In genomic region chr10:8054498-8055407, GRCh38 we compare ENCODE assay signal across 8 cellular contexts. TPM values are rescaled to one million over a fixed set of nuclear protein-coding genes. Genes with fewer than 3 reads are reported as not detected.
A peak's percentile ranks its signal among the peaks of the same experiment; 100 is the strongest.
DNase-seq lines count a peak whose midpoint lies in the region; ATAC-seq and TF ChIP-seq lines count a peak whose summit lies in the region.

GATA3 (plus strand) TSS chr10:8054688; CDS start chr10:8055656, 968 bp downstream.

- H2AFZ ChIP-seq in mesenchymal stem cell (ENCODE audit: low read depth, low read length), result peak within 1 kb of the TSS; percentile 52

- H3K4ac ChIP-seq in mesenchymal stem cell (ENCODE audit: low read depth in 1 of 2, low read length in 2 of 2), result peak within 1 kb of the TSS; percentile 71 to 75

- DNase-seq in NK-92 treated with Interleukin-12 subunit alpha and Interleukin-12 subunit beta, amount 100 ng/mL, for 24 hours (lab: John Stamatoyannopoulos, UW), result peak; percentile 64
- no peak for DNase-seq in NK-92 (lab: John Stamatoyannopoulos, UW; ENCODE audit: unreplicated experiment)
- DNase-seq in activated CD4-positive, CD25-positive, alpha-beta regulatory T cell (lab: John Stamatoyannopoulos, UW), result peak; percentile 39 to 68 (median 60)
- DNase-seq in choroid plexus epithelial cell (ENCODE audit: low read depth), result no peak
- peak; percentile 92 for DNase-seq in mesenchymal stem cell
- no peak for DNase-seq in HEK293T (ENCODE audit: extremely low spot score)

- H3K4me2 ChIP-seq in mesenchymal stem cell (ENCODE audit: low read length, poor library complexity, severe bottlenecking), result peak within 1 kb of the TSS; percentile 73

- H3K4me1 Mint-ChIP-seq in stimulated activated memory B cell treated with anti-CD40 and anti-IgM and Interleukin-4, amounts not matched to agents 10 μg/mL and 1 μg/mL and 100 μg/mL, for 72 hours, result peaks cover 45% of the 10 kb centered on the region

- peaks cover 41% of the 10 kb centered on the region for H3K4me1 ChIP-seq in mesenchymal stem cell (ENCODE audit: control insufficient read depth, insufficient read depth, low read depth, low read length)

- no peaks in the 10 kb centered on the region for H3K9me3 Mint-ChIP-seq in stimulated activated memory B cell treated with anti-CD40 and anti-IgM and Interleukin-4, amounts not matched to agents 10 μg/mL and 1 μg/mL and 100 μg/mL, for 72 hours

- no peaks in the 10 kb centered on the region for H3K36me3 Mint-ChIP-seq in stimulated activated memory B cell treated with anti-CD40 and anti-IgM and Interleukin-4, amounts not matched to agents 10 μg/mL and 1 μg/mL and 100 μg/mL, for 72 hours

- peak within 1 kb of the TSS; percentile 11 to 68 for H2BK12ac ChIP-seq in mesenchymal stem cell (ENCODE audit: low read length in 2 of 2)

- TF ChIP-seq CTCF in choroid plexus epithelial cell (conservative IDR thresholded peaks at IDR 0.05; ENCODE audit: low read depth, low read length), result no peak

- no peak within 1 kb of the TSS for H3K27ac ChIP-seq in mesenchymal stem cell (ENCODE audit: low read length, poor library complexity, severe bottlenecking)

- no peaks in the 10 kb centered on the region for H3K9me3 ChIP-seq in mesenchymal stem cell (ENCODE audit: control insufficient read depth, low read length)

- no peak within 1 kb of the TSS for H2AK5ac ChIP-seq in mesenchymal stem cell (ENCODE audit: low read length, severe bottlenecking)

- no peak within 1 kb of the TSS for H2BK15ac ChIP-seq in mesenchymal stem cell (ENCODE audit: low read depth, poor library complexity, severe bottlenecking)

- peak within 1 kb of the TSS; percentile 37 for H3K4me3 ChIP-seq in choroid plexus epithelial cell (ENCODE audit: low read depth, low read length)
- H3K4me3 ChIP-seq in mesenchymal stem cell (ENCODE audit: insufficient read depth in 1 of 2, low read depth in 1 of 2, low read length in 2 of 2), result peak within 1 kb of the TSS; percentile 28 to 70

- POLR2A ChIA-PET in HEK293T (lab: Yijun Ruan, JAX), result no interaction called here

- H3K36me3 ChIP-seq in mesenchymal stem cell (ENCODE audit: control insufficient read depth in 1 of 2, insufficient read depth in 2 of 2, low read depth in 1 of 2, low read length in 2 of 2), result peaks cover 0 to 3% of the 10 kb centered on the region in 2 experiments

- no peaks in the 10 kb centered on the region for H3K79me1 ChIP-seq in mesenchymal stem cell (replicated peaks; ENCODE audit: low read length, poor library complexity, severe bottlenecking)

- peak within 1 kb of the TSS; percentile 44 to 97 for H3K23ac ChIP-seq in mesenchymal stem cell (ENCODE audit: low read length in 2 of 2)

- peak within 1 kb of the TSS; percentile 98 for H4K8ac ChIP-seq in mesenchymal stem cell (ENCODE audit: low read length)

- peak within 1 kb of the TSS; percentile 83 to 95 for H3K18ac ChIP-seq in mesenchymal stem cell (ENCODE audit: low read depth in 1 of 2, low read length in 2 of 2)

- no peak within 1 kb of the TSS for H3K27ac Mint-ChIP-seq in stimulated activated memory B cell treated with anti-CD40 and anti-IgM and Interleukin-4, amounts not matched to agents 10 μg/mL and 1 μg/mL and 100 μg/mL, for 72 hours

- peak within 1 kb of the TSS; percentile 74 for H2BK120ac ChIP-seq in mesenchymal stem cell (ENCODE audit: low read depth, low read length)

- peaks cover 92% of the 10 kb centered on the region for H3K27me3 Mint-ChIP-seq in stimulated activated memory B cell treated with anti-CD40 and anti-IgM and Interleukin-4, amounts not matched to agents 10 μg/mL and 1 μg/mL and 100 μg/mL, for 72 hours

- under 1% methylated on average over 29 of the region's 65 CpGs for WGBS in mesenchymal stem cell

- no peak within 1 kb of the TSS for H3K9ac ChIP-seq in mesenchymal stem cell (ENCODE audit: low read length)

- H3K4me3 Mint-ChIP-seq in stimulated activated memory B cell treated with anti-CD40 and anti-IgM and Interleukin-4, amounts not matched to agents 10 μg/mL and 1 μg/mL and 100 μg/mL, for 72 hours, result peak within 1 kb of the TSS; percentile 82

- no peak within 1 kb of the TSS for H2BK5ac ChIP-seq in mesenchymal stem cell (ENCODE audit: low read depth, low read length, poor library complexity, severe bottlenecking)

- peaks cover 94 to 100% of the 10 kb centered on the region in 2 experiments for H3K27me3 ChIP-seq in mesenchymal stem cell (ENCODE audit: control insufficient read depth in 1 of 2, insufficient read depth in 1 of 2, low read length in 2 of 2)

- ATAC-seq in HG03196 (IDR thresholded peaks at IDR 0.05; ENCODE audit: unreplicated experiment), result peak; percentile 37
- no peak for ATAC-seq in stimulated activated memory B cell treated with anti-CD40 and anti-IgM and Interleukin-4, amounts not matched to agents 10 μg/mL and 1 μg/mL and 100 μg/mL, for 72 hours

- peak within 1 kb of the TSS; percentile 91 for H4K91ac ChIP-seq in mesenchymal stem cell (ENCODE audit: low read length)

- CTCF ChIA-PET in HEK293T (lab: Yijun Ruan, JAX), result interaction anchor here (0.7 kb wide), 1 partner anchor 389 kb away, joined by 3 read pairs; no protein-coding TSS in a partner anchor

- peak within 1 kb of the TSS in 1 of 2 experiments; percentile 93 for H3K14ac ChIP-seq in mesenchymal stem cell (ENCODE audit: low read length in 2 of 2)

TF ChIP-seq in HEK293T, 16 proteins besides CTCF, POLR2A, EP300 and RAD21:
- no peak for TF ChIP-seq FOXA1 (IDR thresholded peaks at IDR 0.05)
- TF ChIP-seq PKNOX1 (IDR thresholded peaks at IDR 0.05), result no peak
- no peak for TF ChIP-seq L3MBTL2 (conservative IDR thresholded peaks at IDR 0.05)
- TF ChIP-seq TARDBP (IDR thresholded peaks at IDR 0.05), result no peak
- no peak for TF ChIP-seq ARNT (IDR thresholded peaks at IDR 0.05)
- TF ChIP-seq ELF4 (IDR thresholded peaks at IDR 0.05), result no peak
- no peak for TF ChIP-seq NFRKB (IDR thresholded peaks at IDR 0.05)
- TF ChIP-seq BHLHE40 (IDR thresholded peaks at IDR 0.05; ENCODE audit: borderline replicate concordance), result no peak
- TF ChIP-seq SP1 (IDR thresholded peaks at IDR 0.05), result no peak
- no peak for TF ChIP-seq FOXM1 (IDR thresholded peaks at IDR 0.05; ENCODE audit: borderline replicate concordance)
- no peak for TF ChIP-seq CTBP1 (IDR thresholded peaks at IDR 0.05; ENCODE audit: borderline replicate concordance)
- no peak for TF ChIP-seq SUZ12 (IDR thresholded peaks at IDR 0.05)
- TF ChIP-seq ZNF384 (IDR thresholded peaks at IDR 0.05), result no peak
- TF ChIP-seq FOXK2 (IDR thresholded peaks at IDR 0.05), result no peak
- no peak for TF ChIP-seq LEF1 (IDR thresholded peaks at IDR 0.05; ENCODE audit: borderline replicate concordance)

RNA-seq across cellular contexts. Expression of gene GATA3, which starts in this region (rescaled TPM):
- polyA plus RNA-seq in mesenchymal stem cell (2013, experiment 1 of 2), result 8.4 TPM
- 8.8 TPM for polyA plus RNA-seq in mesenchymal stem cell (2013, experiment 2 of 2)

Comparison
In these comparisons a context has a peak if more than half of its experiments do, and no peak if none do; other contexts are left out.
1. DNase-seq: peak in NK-92 treated with Interleukin-12 subunit alpha and Interleukin-12 subunit beta, amount 100 ng/mL, for 24 hours (single experiment), activated CD4-positive, CD25-positive, alpha-beta regulatory T cell (4 of 4) and mesenchymal stem cell (single experiment); none in NK-92 (single experiment), choroid plexus epithelial cell (single experiment) and HEK293T (single experiment).